Comparison of ENCODE assay signal across 1 cellular context in the genomic region with DNA sequence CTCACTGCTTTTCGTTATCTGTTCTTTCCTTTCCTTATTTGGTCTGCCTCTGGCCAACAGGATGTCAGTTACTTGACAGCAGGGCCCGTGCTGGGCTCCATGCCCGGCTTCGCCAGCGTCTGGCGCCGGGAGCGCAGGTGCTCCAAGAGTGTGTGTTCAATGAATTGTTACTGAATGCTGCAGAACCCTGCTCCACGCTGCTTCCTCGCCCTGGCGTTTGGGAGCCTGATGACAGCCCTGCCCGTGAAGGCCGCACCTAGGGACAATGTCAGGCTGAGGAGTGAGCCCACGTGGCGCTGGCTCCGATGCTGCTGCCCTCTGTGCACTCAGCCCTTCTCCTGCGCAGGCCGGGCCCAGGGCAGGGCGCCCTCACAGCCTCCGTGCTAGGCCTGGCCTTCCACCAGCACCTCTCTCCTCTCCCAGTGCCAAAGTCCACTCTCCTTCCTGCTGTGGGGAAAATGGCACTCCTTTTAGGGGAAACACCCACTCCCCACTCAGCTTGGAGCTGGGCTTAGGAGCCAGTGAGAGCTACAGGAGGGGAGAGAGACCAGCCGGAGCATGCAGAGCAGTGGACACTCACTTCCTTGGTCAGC.
A peak's percentile ranks its signal among the peaks of the same experiment; 100 is the strongest.
TF ChIP-seq lines count a peak whose summit lies in the region.

No MANE protein-coding gene starts in this region.

TF ChIP-seq in HepG2, 621 proteins besides CTCF, POLR2A, EP300 and RAD21 (continued from another document and continues in another):
- TF ChIP-seq STAT6 (CRISPR knock-in tag; IDR thresholded peaks at IDR 0.05; ENCODE audit: borderline replicate concordance): no peak
- TF ChIP-seq, protein P1, sequence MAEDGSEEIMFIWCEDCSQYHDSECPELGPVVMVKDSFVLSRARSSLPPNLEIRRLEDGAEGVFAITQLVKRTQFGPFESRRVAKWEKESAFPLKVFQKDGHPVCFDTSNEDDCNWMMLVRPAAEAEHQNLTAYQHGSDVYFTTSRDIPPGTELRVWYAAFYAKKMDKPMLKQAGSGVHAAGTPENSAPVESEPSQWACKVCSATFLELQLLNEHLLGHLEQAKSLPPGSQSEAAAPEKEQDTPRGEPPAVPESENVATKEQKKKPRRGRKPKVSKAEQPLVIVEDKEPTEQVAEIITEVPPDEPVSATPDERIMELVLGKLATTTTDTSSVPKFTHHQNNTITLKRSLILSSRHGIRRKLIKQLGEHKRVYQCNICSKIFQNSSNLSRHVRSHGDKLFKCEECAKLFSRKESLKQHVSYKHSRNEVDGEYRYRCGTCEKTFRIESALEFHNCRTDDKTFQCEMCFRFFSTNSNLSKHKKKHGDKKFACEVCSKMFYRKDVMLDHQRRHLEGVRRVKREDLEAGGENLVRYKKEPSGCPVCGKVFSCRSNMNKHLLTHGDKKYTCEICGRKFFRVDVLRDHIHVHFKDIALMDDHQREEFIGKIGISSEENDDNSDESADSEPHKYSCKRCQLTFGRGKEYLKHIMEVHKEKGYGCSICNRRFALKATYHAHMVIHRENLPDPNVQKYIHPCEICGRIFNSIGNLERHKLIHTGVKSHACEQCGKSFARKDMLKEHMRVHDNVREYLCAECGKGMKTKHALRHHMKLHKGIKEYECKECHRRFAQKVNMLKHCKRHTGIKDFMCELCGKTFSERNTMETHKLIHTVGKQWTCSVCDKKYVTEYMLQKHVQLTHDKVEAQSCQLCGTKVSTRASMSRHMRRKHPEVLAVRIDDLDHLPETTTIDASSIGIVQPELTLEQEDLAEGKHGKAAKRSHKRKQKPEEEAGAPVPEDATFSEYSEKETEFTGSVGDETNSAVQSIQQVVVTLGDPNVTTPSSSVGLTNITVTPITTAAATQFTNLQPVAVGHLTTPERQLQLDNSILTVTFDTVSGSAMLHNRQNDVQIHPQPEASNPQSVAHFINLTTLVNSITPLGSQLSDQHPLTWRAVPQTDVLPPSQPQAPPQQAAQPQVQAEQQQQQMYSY (CRISPR knock-in tag; IDR thresholded peaks at IDR 0.05): no peak
- TF ChIP-seq ZNF496 (CRISPR knock-in tag; IDR thresholded peaks at IDR 0.05; ENCODE audit: insufficient replicate concordance): no peak
- TF ChIP-seq, protein P2, sequence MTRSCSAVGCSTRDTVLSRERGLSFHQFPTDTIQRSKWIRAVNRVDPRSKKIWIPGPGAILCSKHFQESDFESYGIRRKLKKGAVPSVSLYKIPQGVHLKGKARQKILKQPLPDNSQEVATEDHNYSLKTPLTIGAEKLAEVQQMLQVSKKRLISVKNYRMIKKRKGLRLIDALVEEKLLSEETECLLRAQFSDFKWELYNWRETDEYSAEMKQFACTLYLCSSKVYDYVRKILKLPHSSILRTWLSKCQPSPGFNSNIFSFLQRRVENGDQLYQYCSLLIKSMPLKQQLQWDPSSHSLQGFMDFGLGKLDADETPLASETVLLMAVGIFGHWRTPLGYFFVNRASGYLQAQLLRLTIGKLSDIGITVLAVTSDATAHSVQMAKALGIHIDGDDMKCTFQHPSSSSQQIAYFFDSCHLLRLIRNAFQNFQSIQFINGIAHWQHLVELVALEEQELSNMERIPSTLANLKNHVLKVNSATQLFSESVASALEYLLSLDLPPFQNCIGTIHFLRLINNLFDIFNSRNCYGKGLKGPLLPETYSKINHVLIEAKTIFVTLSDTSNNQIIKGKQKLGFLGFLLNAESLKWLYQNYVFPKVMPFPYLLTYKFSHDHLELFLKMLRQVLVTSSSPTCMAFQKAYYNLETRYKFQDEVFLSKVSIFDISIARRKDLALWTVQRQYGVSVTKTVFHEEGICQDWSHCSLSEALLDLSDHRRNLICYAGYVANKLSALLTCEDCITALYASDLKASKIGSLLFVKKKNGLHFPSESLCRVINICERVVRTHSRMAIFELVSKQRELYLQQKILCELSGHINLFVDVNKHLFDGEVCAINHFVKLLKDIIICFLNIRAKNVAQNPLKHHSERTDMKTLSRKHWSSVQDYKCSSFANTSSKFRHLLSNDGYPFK (CRISPR knock-in tag; IDR thresholded peaks at IDR 0.05; ENCODE audit: borderline replicate concordance): no peak
- TF ChIP-seq CHD4 (IDR thresholded peaks at IDR 0.05; ENCODE audit: borderline replicate concordance, low read length): no peak
- TF ChIP-seq ZNF557 (CRISPR knock-in tag; IDR thresholded peaks at IDR 0.05): no peak
- TF ChIP-seq TBP (CRISPR knock-in tag; IDR thresholded peaks at IDR 0.05): no peak
- TF ChIP-seq CENPT (CRISPR knock-in tag; IDR thresholded peaks at IDR 0.05; ENCODE audit: low read depth): no peak
- TF ChIP-seq RNF2 (conservative IDR thresholded peaks at IDR 0.05; ENCODE audit: low read depth): no peak
- no peak for TF ChIP-seq RFXANK (CRISPR knock-in tag; IDR thresholded peaks at IDR 0.05)
- TF ChIP-seq RBFOX2 (IDR thresholded peaks at IDR 0.05; ENCODE audit: low read depth, low read length): 0 out of 2 replicates have a peak, but pooled peaks have one; percentile 38
- TF ChIP-seq MAF1 (CRISPR knock-in tag; IDR thresholded peaks at IDR 0.05; ENCODE audit: borderline replicate concordance): no peak
- TF ChIP-seq JUND (CRISPR knock-in tag; IDR thresholded peaks at IDR 0.05): no peak
- TF ChIP-seq ERF (CRISPR knock-in tag; IDR thresholded peaks at IDR 0.05): peak; percentile 44; the same call in 1 of the 2 replicates
- TF ChIP-seq ZNF446 (CRISPR knock-in tag; IDR thresholded peaks at IDR 0.05): no peak
- TF ChIP-seq ZGPAT (CRISPR knock-in tag; IDR thresholded peaks at IDR 0.05): no peak
- peak; percentile 76; the same call in 1 of the 2 replicates for TF ChIP-seq ZNF292 (CRISPR knock-in tag; IDR thresholded peaks at IDR 0.05; ENCODE audit: borderline replicate concordance, low read depth)
- no peak for TF ChIP-seq MAFG (CRISPR knock-in tag; IDR thresholded peaks at IDR 0.05)
- TF ChIP-seq ZNF33B (CRISPR knock-in tag; IDR thresholded peaks at IDR 0.05): no peak
- TF ChIP-seq, protein P3, sequence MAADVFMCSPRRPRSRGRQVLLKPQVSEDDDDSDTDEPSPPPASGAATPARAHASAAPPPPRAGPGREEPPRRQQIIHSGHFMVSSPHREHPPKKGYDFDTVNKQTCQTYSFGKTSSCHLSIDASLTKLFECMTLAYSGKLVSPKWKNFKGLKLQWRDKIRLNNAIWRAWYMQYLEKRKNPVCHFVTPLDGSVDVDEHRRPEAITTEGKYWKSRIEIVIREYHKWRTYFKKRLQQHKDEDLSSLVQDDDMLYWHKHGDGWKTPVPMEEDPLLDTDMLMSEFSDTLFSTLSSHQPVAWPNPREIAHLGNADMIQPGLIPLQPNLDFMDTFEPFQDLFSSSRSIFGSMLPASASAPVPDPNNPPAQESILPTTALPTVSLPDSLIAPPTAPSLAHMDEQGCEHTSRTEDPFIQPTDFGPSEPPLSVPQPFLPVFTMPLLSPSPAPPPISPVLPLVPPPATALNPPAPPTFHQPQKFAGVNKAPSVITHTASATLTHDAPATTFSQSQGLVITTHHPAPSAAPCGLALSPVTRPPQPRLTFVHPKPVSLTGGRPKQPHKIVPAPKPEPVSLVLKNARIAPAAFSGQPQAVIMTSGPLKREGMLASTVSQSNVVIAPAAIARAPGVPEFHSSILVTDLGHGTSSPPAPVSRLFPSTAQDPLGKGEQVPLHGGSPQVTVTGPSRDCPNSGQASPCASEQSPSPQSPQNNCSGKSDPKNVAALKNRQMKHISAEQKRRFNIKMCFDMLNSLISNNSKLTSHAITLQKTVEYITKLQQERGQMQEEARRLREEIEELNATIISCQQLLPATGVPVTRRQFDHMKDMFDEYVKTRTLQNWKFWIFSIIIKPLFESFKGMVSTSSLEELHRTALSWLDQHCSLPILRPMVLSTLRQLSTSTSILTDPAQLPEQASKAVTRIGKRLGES (CRISPR knock-in tag; IDR thresholded peaks at IDR 0.05; ENCODE audit: borderline replicate concordance): no peak
- no peak for TF ChIP-seq SMC3 (IDR thresholded peaks at IDR 0.05; ENCODE audit: low read length)
- TF ChIP-seq ZNF367 (CRISPR knock-in tag; IDR thresholded peaks at IDR 0.05; ENCODE audit: borderline replicate concordance): no peak
- TF ChIP-seq MTA3 (CRISPR knock-in tag; IDR thresholded peaks at IDR 0.05): no peak
- no peak for TF ChIP-seq ZNF343 (CRISPR knock-in tag; IDR thresholded peaks at IDR 0.05)
- TF ChIP-seq IRX3 (CRISPR knock-in tag; IDR thresholded peaks at IDR 0.05; ENCODE audit: borderline replicate concordance, low read depth): no peak
- no peak for TF ChIP-seq NCOA1 (CRISPR knock-in tag; IDR thresholded peaks at IDR 0.05)
- TF ChIP-seq SP140L (CRISPR knock-in tag; IDR thresholded peaks at IDR 0.05; ENCODE audit: borderline replicate concordance): no peak
- no peak for TF ChIP-seq ZNF570 (CRISPR knock-in tag; IDR thresholded peaks at IDR 0.05; ENCODE audit: borderline replicate concordance)
- no peak for TF ChIP-seq ZNF124 (CRISPR knock-in tag; IDR thresholded peaks at IDR 0.05)
- TF ChIP-seq HOXA3 (CRISPR knock-in tag; IDR thresholded peaks at IDR 0.05): peak; percentile 84
- TF ChIP-seq ZNF580 (CRISPR knock-in tag; IDR thresholded peaks at IDR 0.05; ENCODE audit: borderline replicate concordance, low read depth): 0 out of 2 replicates have a peak, but pooled peaks have one; percentile 26
- TF ChIP-seq ETS1 (CRISPR knock-in tag; IDR thresholded peaks at IDR 0.05): no peak
- TF ChIP-seq, protein P4, sequence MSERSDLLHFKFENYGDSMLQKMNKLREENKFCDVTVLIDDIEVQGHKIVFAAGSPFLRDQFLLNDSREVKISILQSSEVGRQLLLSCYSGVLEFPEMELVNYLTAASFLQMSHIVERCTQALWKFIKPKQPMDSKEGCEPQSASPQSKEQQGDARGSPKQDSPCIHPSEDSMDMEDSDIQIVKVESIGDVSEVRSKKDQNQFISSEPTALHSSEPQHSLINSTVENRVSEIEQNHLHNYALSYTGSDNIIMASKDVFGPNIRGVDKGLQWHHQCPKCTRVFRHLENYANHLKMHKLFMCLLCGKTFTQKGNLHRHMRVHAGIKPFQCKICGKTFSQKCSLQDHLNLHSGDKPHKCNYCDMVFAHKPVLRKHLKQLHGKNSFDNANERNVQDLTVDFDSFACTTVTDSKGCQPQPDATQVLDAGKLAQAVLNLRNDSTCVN (CRISPR knock-in tag; IDR thresholded peaks at IDR 0.05; ENCODE audit: borderline replicate concordance): peak; percentile 37; the same call in 1 of the 2 replicates
- TF ChIP-seq THAP8 (CRISPR knock-in tag; IDR thresholded peaks at IDR 0.05; ENCODE audit: borderline replicate concordance): no peak
- TF ChIP-seq KDM4B (CRISPR knock-in tag; IDR thresholded peaks at IDR 0.05): no peak
- no peak for TF ChIP-seq ZNF17 (CRISPR knock-in tag; IDR thresholded peaks at IDR 0.05)
- TF ChIP-seq ELF4 (CRISPR knock-in tag; IDR thresholded peaks at IDR 0.05; ENCODE audit: borderline replicate concordance): no peak
- no peak for TF ChIP-seq ZNF746 (CRISPR knock-in tag; IDR thresholded peaks at IDR 0.05)
- no peak for TF ChIP-seq RORA (CRISPR knock-in tag; IDR thresholded peaks at IDR 0.05)
- TF ChIP-seq DBP (CRISPR knock-in tag; IDR thresholded peaks at IDR 0.05; ENCODE audit: not compliant biosample characterization): no peak
- 0 out of 2 replicates have a peak, but pooled peaks have one; percentile 54 for TF ChIP-seq TGIF2 (CRISPR knock-in tag; IDR thresholded peaks at IDR 0.05)
- no peak for TF ChIP-seq KLF16 (CRISPR knock-in tag; IDR thresholded peaks at IDR 0.05)
- no peak for TF ChIP-seq ZFYVE20 (CRISPR knock-in tag; IDR thresholded peaks at IDR 0.05; ENCODE audit: borderline replicate concordance, low read depth)
- TF ChIP-seq GTF2F1 (IDR thresholded peaks at IDR 0.05; ENCODE audit: low read length): no peak
